Comparison of ENCODE assay signal across 11 cellular contexts in the genomic region with DNA sequence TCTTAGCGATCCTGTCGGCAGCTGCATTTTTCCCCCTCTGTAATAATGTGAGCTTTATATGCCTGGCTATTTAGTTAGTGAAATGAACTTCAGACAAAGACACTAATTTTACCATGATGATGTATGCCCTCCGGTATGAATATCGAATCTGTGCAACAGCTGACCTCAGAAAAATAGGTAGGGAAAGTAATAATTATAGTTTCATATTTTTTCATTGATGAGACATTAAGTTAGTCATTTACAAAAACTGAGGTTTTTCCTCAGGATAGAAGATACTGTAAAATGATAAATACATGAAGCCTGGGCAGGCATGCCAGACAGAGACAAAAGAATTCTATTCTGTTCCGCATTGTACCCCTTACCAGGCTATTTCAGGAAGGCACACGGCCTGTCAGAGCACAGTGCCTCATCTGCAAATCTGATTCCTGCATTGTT.
A peak's percentile ranks its signal among the peaks of the same experiment; 100 is the strongest.
DNase-seq lines count a peak whose midpoint lies in the region; ATAC-seq and TF ChIP-seq lines count a peak whose summit lies in the region.
"Had no signal": no experiment of that assay in that cellular context is flagged by ENCODE, and none has a peak within 500 bp of the region (broad histone marks: within the 10 kb centered on the region; RNA-seq: fewer than 3 reads in every experiment).

No MANE protein-coding gene starts in this region.

- in situ Hi-C loops in HAP-1 (cut with MboI; ENCODE audit: low sequenced_read_pairs), result no loop called here

- H3K4me1 ChIP-seq in HAP-1, result peaks cover 62% of the 10 kb centered on the region
- H3K4me1 ChIP-seq in breast epithelium, result no peaks in the 10 kb centered on the region
- H3K4me1 ChIP-seq in thoracic aorta (ENCODE audit: control insufficient read depth in 1 of 2, low read depth in 2 of 2), result peaks cover 20 to 81% of the 10 kb centered on the region in 2 donors
- no peaks in the 10 kb centered on the region for H3K4me1 ChIP-seq in foreskin keratinocyte

- DNase-seq in HAP-1 (ENCODE audit: low spot score in 2 of 2) (peak; percentile 46 to 83), breast epithelium (ENCODE audit: low spot score in 2 of 2) (no peak), thoracic aorta (ENCODE audit: low spot score) (no peak), foreskin keratinocyte (no peak), MG63 (no peak)
- no peak for DNase-seq in activated T-cell treated with anti-CD3 and anti-CD28 coated beads, Interleukin-2, amount 50 U/mL, for 1 hour
- DNase-seq: DND-41; NCI-H2171; stimulated activated CD4-positive, alpha-beta T cell treated with anti-CD3 and anti-CD28 coated beads, Interleukin-2, amount 100 ng/mL, for 48 hours had no signal

- ATAC-seq in thoracic aorta (ENCODE audit: insufficient number of reproducible peaks, low FRiP score, low read depth), result no peak
- no peak for ATAC-seq in foreskin keratinocyte
- ATAC-seq in HG02678 (IDR thresholded peaks at IDR 0.05; ENCODE audit: unreplicated experiment), result no peak

- TF ChIP-seq CTCF in breast epithelium (IDR thresholded peaks at IDR 0.05), result no peak
- TF ChIP-seq CTCF in thoracic aorta (IDR thresholded peaks at IDR 0.05), result no peak
- TF ChIP-seq CTCF in foreskin keratinocyte (conservative IDR thresholded peaks at IDR 0.05), result no peak

- no peak for TF ChIP-seq POLR2A in breast epithelium (IDR thresholded peaks at IDR 0.05)

- H3K4me3 ChIP-seq in HAP-1, result no peak overlapping the region
- peak overlapping the region in 1 of 3 donors; percentile 0 for H3K4me3 ChIP-seq in breast epithelium
- peak overlapping the region; percentile 74 for H3K4me3 ChIP-seq in thoracic aorta
- H3K4me3 ChIP-seq in MG63, result no peak overlapping the region

- H3K27ac ChIP-seq in breast epithelium (peak overlapping the region; percentile 80 to 90), layer of hippocampus (ENCODE audit: low read depth, low read length) (peak overlapping the region; percentile 14), thoracic aorta (peak overlapping the region; percentile 90 to 93), foreskin keratinocyte (no peak overlapping the region)

- H3K9me3 ChIP-seq in HAP-1 (no peaks in the 10 kb centered on the region), breast epithelium (no peaks in the 10 kb centered on the region), thoracic aorta (no peaks in the 10 kb centered on the region), MG63 (no peaks in the 10 kb centered on the region)

- H3K27me3 ChIP-seq in HAP-1 (ENCODE audit: low read depth), result no peaks in the 10 kb centered on the region
- no peaks in the 10 kb centered on the region for H3K27me3 ChIP-seq in breast epithelium
- H3K27me3 ChIP-seq in layer of hippocampus (ENCODE audit: control insufficient read depth, insufficient read depth, low read length), result no peaks in the 10 kb centered on the region
- H3K27me3 ChIP-seq in thoracic aorta (replicated peaks; ENCODE audit: insufficient read depth), result no peaks in the 10 kb centered on the region
- peaks cover 13% of the 10 kb centered on the region for H3K27me3 ChIP-seq in foreskin keratinocyte
- no peaks in the 10 kb centered on the region for H3K27me3 ChIP-seq in MG63

- H3K36me3 ChIP-seq in HAP-1 (replicated peaks), result no peaks in the 10 kb centered on the region
- no peaks in the 10 kb centered on the region for H3K36me3 ChIP-seq in breast epithelium
- no peaks in the 10 kb centered on the region for H3K36me3 ChIP-seq in thoracic aorta
- no peaks in the 10 kb centered on the region for H3K36me3 ChIP-seq in MG63

- intact Hi-C loops in breast epithelium (cut with DNase I; ENCODE audit: low total_unique reads), result no loop called here

Comparison
In these comparisons a context has a peak if more than half of its experiments do, and no peak if none do; other contexts are left out.
1. DNase-seq: peak in HAP-1 (2 of 2); none in breast epithelium (0 of 2), thoracic aorta (single experiment), foreskin keratinocyte (0 of 2), MG63 (single experiment) and activated T-cell treated with anti-CD3 and anti-CD28 coated beads, Interleukin-2, amount 50 U/mL, for 1 hour (single experiment).